ENCODE assay signal across 22 cellular contexts in the genomic region with DNA sequence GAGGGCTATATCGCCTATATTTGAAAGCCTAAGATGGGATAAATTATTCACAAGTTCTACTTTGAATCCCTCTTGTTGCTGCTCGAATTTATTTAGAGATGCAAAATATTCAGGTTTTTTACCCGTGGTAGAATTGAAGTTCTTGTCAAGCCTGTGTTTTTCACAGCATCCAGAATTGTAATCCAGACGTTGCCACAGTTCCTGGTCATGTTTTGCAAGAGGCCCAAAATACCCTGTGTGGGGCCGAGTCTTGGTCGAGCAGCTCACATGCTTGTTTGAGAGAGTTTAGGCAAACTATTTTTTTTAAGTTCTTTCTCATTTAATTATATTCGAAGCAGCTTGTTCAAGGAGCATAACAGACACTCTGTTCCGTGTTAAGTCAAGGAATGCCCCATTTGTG.
DNase-seq lines count a peak whose midpoint lies in the region; FAIRE-seq lines count a peak whose summit lies in the region.
"Had no signal": no experiment of that assay in that cellular context is flagged by ENCODE, and none has a peak within 500 bp of the region (broad histone marks: within the 10 kb centered on the region; RNA-seq: fewer than 3 reads in every experiment).

No MANE protein-coding gene starts in this region.

- DNase-seq in MV-4-11 (lab: John Stamatoyannopoulos, UW) (peak; percentile 58), SKM-1 treated with dmso at 0.1 percent for 144 hours (lab: John Stamatoyannopoulos, UW; ENCODE audit: unreplicated experiment) (peak; percentile 40), iPS DF 6.9 (ENCODE audit: low read depth, low spot score) (no peak), pons (ENCODE audit: low spot score) (peak; percentile 38), AG08395 (ENCODE audit: low spot score) (no peak), GM19239 (ENCODE audit: insufficient read length, low spot score) (no peak), inferior parietal cortex (ENCODE audit: extremely low spot score) (no peak)
- DNase-seq: activated CD4-positive, CD25-positive, alpha-beta regulatory T cell; amygdala; Calu3; GF-D8; GOT3; NCI-H2029 treated with DMSO at 0.1 percent for 48 hours; NCI-H82; ovary; stimulated activated CD4-positive, alpha-beta T cell treated with anti-CD3 and anti-CD28 coated beads, Interleukin-4, amount 100 ng/mL, for 24 hours; stimulated activated CD8-positive, alpha-beta memory T cell treated with anti-CD3 and anti-CD28 coated beads, Interleukin-4, amount 100 ng/mL, for 48 hours; testis had no signal

- H3K36me3 ChIP-seq in iPS DF 6.9 (ENCODE audit: control insufficient read depth, insufficient read depth, low read length): no peaks in the 10 kb centered on the region
- H3K36me3 ChIP-seq: gastroesophageal sphincter, ovary had no signal

- no peak overlapping the region for H3K27ac ChIP-seq in iPS DF 6.9 (ENCODE audit: low read length)
- H3K27ac ChIP-seq: gastroesophageal sphincter, ovary, testis had no signal

- H3K9me3 ChIP-seq in iPS DF 6.9 (ENCODE audit: control insufficient read depth, insufficient read depth, low read length): no peaks in the 10 kb centered on the region
- H3K9me3 ChIP-seq: gastroesophageal sphincter, testis had no signal

- FAIRE-seq in GM19239 (lab: Jason Lieb, UNC): no peak
- FAIRE-seq: colon, GM12892, keratinocyte had no signal

- WGBS in iPS DF 6.9 (ENCODE audit: insufficient coverage, insufficient read length): no CpG with 5 or more reads among the region's 8 CpGs

- H3K4me3 ChIP-seq in iPS DF 6.9 (ENCODE audit: low read length): peak overlapping the region; percentile 34; the same call in 1 of the 2 replicates
- H3K4me3 ChIP-seq: gastroesophageal sphincter, ovary had no signal

- H3K27me3 ChIP-seq in iPS DF 6.9 (ENCODE audit: control insufficient read depth, insufficient read depth, low read length): peaks cover 10% of the 10 kb centered on the region; the same call in 1 of the 2 replicates
- H3K27me3 ChIP-seq: testis had no signal

- peaks cover 4% of the 10 kb centered on the region for H3K4me1 ChIP-seq in iPS DF 6.9 (ENCODE audit: control insufficient read depth, insufficient read depth, low read length)
- H3K4me1 ChIP-seq: testis had no signal

Comparison
In these comparisons a context has a peak if more than half of its experiments do, and no peak if none do; other contexts are left out.
1. DNase-seq: peak in MV-4-11 (single experiment), SKM-1 treated with dmso at 0.1 percent for 144 hours (single experiment) and pons (single experiment); none in iPS DF 6.9 (single experiment), AG08395 (single experiment), GM19239 (single experiment) and inferior parietal cortex (single experiment).